Comparison of ENCODE assay signal across 16 cellular contexts in genomic region chr4:8356856-8357255, GRCh38.
A peak's percentile ranks its signal among the peaks of the same experiment; 100 is the strongest.
DNase-seq lines count a peak whose midpoint lies in the region; ATAC-seq and TF ChIP-seq lines count a peak whose summit lies in the region.
"Had no signal": no experiment of that assay in that cellular context is flagged by ENCODE, and none has a peak within 500 bp of the region (broad histone marks: within the 10 kb centered on the region; RNA-seq: fewer than 3 reads in every experiment).

No MANE protein-coding gene starts in this region.

- H3K79me2 ChIP-seq in H9 (ENCODE audit: insufficient read depth, low read length): no peaks in the 10 kb centered on the region

- H3K27me3 ChIP-seq in BLaER1 (no peaks in the 10 kb centered on the region), H9 (ENCODE audit: insufficient read depth, low read length) (peaks cover 9% of the 10 kb centered on the region)

- TF ChIP-seq CTCF in H9 (conservative IDR thresholded peaks at IDR 0.05): no peak
- no peak for TF ChIP-seq CTCF in WTC11 (IDR thresholded peaks at IDR 0.05)

- H3K4me3 Mint-ChIP-seq in H9: no peak overlapping the region
- no peak overlapping the region for H3K4me3 Mint-ChIP-seq in WTC11

- no peak overlapping the region for H4K8ac ChIP-seq in H9 (replicated peaks; ENCODE audit: insufficient read length, low read depth, low read length)

- no peak for ATAC-seq in WTC11
- ATAC-seq: HCT116 had no signal

- no peak overlapping the region for H2AFZ ChIP-seq in H9 (ENCODE audit: low read length)

- POLR2A ChIA-PET in WTC11 (lab: Charles Lee): no interaction called here

- H3K14ac ChIP-seq in H9 (ENCODE audit: insufficient read depth, low read length): peak overlapping the region; percentile 7; the same call in 1 of the 2 replicates

- no peaks in the 10 kb centered on the region for H3K79me1 ChIP-seq in H9 (ENCODE audit: insufficient read depth, low read depth, low read length, poor library complexity, severe bottlenecking)

- H3K4me1 Mint-ChIP-seq in H9: peaks cover 38 to 41% of the 10 kb centered on the region in 2 experiments
- H3K4me1 Mint-ChIP-seq in WTC11: peaks cover 39% of the 10 kb centered on the region

- no peak overlapping the region for H2AK5ac ChIP-seq in H9 (ENCODE audit: insufficient read length, low read length)

- H3T11ph ChIP-seq in H9 (ENCODE audit: low read length): no peak overlapping the region

- peaks cover 10% of the 10 kb centered on the region in 2 experiments; a peak in 4 of 5 replicates for H3K9me3 Mint-ChIP-seq in H9
- peaks cover 20% of the 10 kb centered on the region for H3K9me3 Mint-ChIP-seq in WTC11

- H2BK20ac ChIP-seq in H9 (ENCODE audit: low read depth, low read length, poor library complexity, severe bottlenecking): no peak overlapping the region

- no peaks in the 10 kb centered on the region for H3K36me3 ChIP-seq in BLaER1

- H2BK12ac ChIP-seq in H9 (ENCODE audit: insufficient read length, low read depth, low read length): no peak overlapping the region

- CTCF ChIA-PET in WTC11 (lab: Charles Lee): no interaction called here

- DNase-seq in H9 (peak; percentile 20), WTC11 (ENCODE audit: low spot score) (no peak), mesenteric fat pad (ENCODE audit: low spot score) (peak; percentile 49), kidney glomerular epithelial cell (lab: John Stamatoyannopoulos, UW) (no peak), foreskin melanocyte (no peak)
- no peak for DNase-seq in activated CD4-positive, alpha-beta T cell treated with anti-CD3 and anti-CD28 coated beads for 48 hours
- DNase-seq: Caco-2, EL, KBM-7, NCI-H1417 treated with DMSO at 0.1 percent for 48 hours, NCI-H2029, NCI-H510A, NCI-H774 had no signal

- H3K4me2 ChIP-seq in BLaER1 (peak overlapping the region; percentile 88), H9 (ENCODE audit: insufficient read depth, insufficient read length, low read length) (no peak overlapping the region)

- no peak overlapping the region for H3K4me3 ChIP-seq in BLaER1

- no peak overlapping the region for H4K5ac ChIP-seq in H9 (ENCODE audit: insufficient read length, low read depth, low read length)

- no peak overlapping the region for H3K9ac ChIP-seq in BLaER1
- no peak overlapping the region for H3K9ac ChIP-seq in H9 (ENCODE audit: extremely low read depth, insufficient read length, low read length)

- H3K4me1 ChIP-seq in BLaER1 (peaks cover 66% of the 10 kb centered on the region), H9 (ENCODE audit: insufficient read depth, low read length) (peaks cover 13% of the 10 kb centered on the region)

- no peak overlapping the region for H3K27ac ChIP-seq in BLaER1
- no peak overlapping the region for H3K27ac ChIP-seq in H9 (ENCODE audit: insufficient read length, low read depth, low read length)
- H3K27ac ChIP-seq: HL-60 had no signal

- no peaks in the 10 kb centered on the region for H3K23me2 ChIP-seq in H9 (ENCODE audit: insufficient read length, low read depth, low read length, poor library complexity, severe bottlenecking)

- WGBS in H9 (ENCODE audit: extremely low coverage, insufficient read length, low lambda C conversion rate): no CpG with 5 or more reads among the region's 8 CpGs

- H3K18ac ChIP-seq in H9 (ENCODE audit: insufficient read length, low read depth, low read length): peak overlapping the region; percentile 9

- no peak overlapping the region for H2BK15ac ChIP-seq in H9 (ENCODE audit: low read depth, low read length)

- H3K9me3 ChIP-seq in BLaER1 (peaks cover 19% of the 10 kb centered on the region), H9 (ENCODE audit: control insufficient read depth, low read depth, low read length) (no peaks in the 10 kb centered on the region)
- H3K9me3 ChIP-seq: Caco-2 had no signal

- no peak overlapping the region for H4K91ac ChIP-seq in H9 (ENCODE audit: insufficient read length, low read depth, low read length)

- H3K4ac ChIP-seq in H9 (ENCODE audit: low read depth, low read length): no peak overlapping the region

- peaks cover 4 to 20% (median 4%) of the 10 kb centered on the region in 3 experiments; a peak in 4 of 7 replicates for H3K36me3 Mint-ChIP-seq in H9 (ENCODE audit: insufficient read depth in 1 of 3, low read depth in 3 of 3)
- H3K36me3 Mint-ChIP-seq in WTC11: peaks cover 19% of the 10 kb centered on the region

- H3K56ac ChIP-seq in H9 (ENCODE audit: insufficient read length, low read depth, low read length): no peak overlapping the region

- no peak overlapping the region for H2BK120ac ChIP-seq in H9 (ENCODE audit: low read depth, low read length, poor library complexity, severe bottlenecking)

- H4K20me1 ChIP-seq in BLaER1 (peaks cover 26% of the 10 kb centered on the region), H9 (ENCODE audit: control insufficient read depth, insufficient read depth, insufficient read length) (no peaks in the 10 kb centered on the region)

- H3K27ac Mint-ChIP-seq in H9 (no peak overlapping the region), WTC11 (no peak overlapping the region)

- no peak overlapping the region for H2BK5ac ChIP-seq in H9 (ENCODE audit: insufficient read length, low read length)

- no peak overlapping the region for H3K23ac ChIP-seq in H9 (ENCODE audit: insufficient read length, low read depth, low read length)

- H3K27me3 Mint-ChIP-seq in H9 (ENCODE audit: low read depth) (peaks cover 38% of the 10 kb centered on the region), WTC11 (ENCODE audit: low read depth) (peaks cover 42% of the 10 kb centered on the region)

TF ChIP-seq in WTC11, 78 proteins besides CTCF, POLR2A, EP300 and RAD21:
- TF ChIP-seq ZBTB43 (CRISPR knock-in tag; IDR thresholded peaks at IDR 0.05): peak; percentile 74; the same call in 1 of the 2 replicates
- no peak for TF ChIP-seq SMAD4 (CRISPR knock-in tag; IDR thresholded peaks at IDR 0.05)

Comparison
In these comparisons a context has a peak if more than half of its experiments do, and no peak if none do; other contexts are left out.
1. DNase-seq: peak in H9 (single experiment) and mesenteric fat pad (single experiment); none in WTC11 (single experiment), kidney glomerular epithelial cell (single experiment), foreskin melanocyte (single experiment) and activated CD4-positive, alpha-beta T cell treated with anti-CD3 and anti-CD28 coated beads for 48 hours (single experiment).